ENCODE assay signal across 16 cellular contexts in genomic region chr3:47579875-47580274, GRCh38. TPM values are rescaled to one million over a fixed set of nuclear protein-coding genes. Genes with fewer than 3 reads are reported as not detected.
DNase-seq lines count a peak whose midpoint lies in the region; ATAC-seq, FAIRE-seq and TF ChIP-seq lines count a peak whose summit lies in the region.
"Had no signal": no experiment of that assay in that cellular context is flagged by ENCODE, and none has a peak within 500 bp of the region (broad histone marks: within the 10 kb centered on the region; RNA-seq: fewer than 3 reads in every experiment).

No MANE protein-coding gene starts in this region.

- no peak for TF ChIP-seq CTCF in brain (conservative IDR thresholded peaks at IDR 0.05)
- TF ChIP-seq CTCF in neural crest cell (conservative IDR thresholded peaks at IDR 0.05) = no peak
- no peak for TF ChIP-seq CTCF in GM13977 (IDR thresholded peaks at IDR 0.05; ENCODE audit: extremely low read depth, insufficient read depth, missing control alignments)

- peak overlapping the region; percentile 32 for H3K4me3 Mint-ChIP-seq in activated CD4-positive, alpha-beta memory T cell treated with anti-CD3 and anti-CD28 coated beads, Interleukin-2, amount 10 ng/mL, durations not matched to agents 7 days and 5 days
- no peak overlapping the region for H3K4me3 Mint-ChIP-seq in activated CD4-positive, alpha-beta memory T cell treated with anti-CD3 and anti-CD28 coated beads for 36 hours
- H3K4me3 Mint-ChIP-seq in brain = peak overlapping the region; percentile 46 to 82 (median 71)
- peak overlapping the region; percentile 83 for H3K4me3 Mint-ChIP-seq in neural crest cell

- H3K27me3 Mint-ChIP-seq in activated CD4-positive, alpha-beta memory T cell treated with anti-CD3 and anti-CD28 coated beads, Interleukin-2, amount 10 ng/mL, durations not matched to agents 7 days and 5 days = peaks cover 30% of the 10 kb centered on the region
- peaks cover 17% of the 10 kb centered on the region for H3K27me3 Mint-ChIP-seq in activated CD4-positive, alpha-beta memory T cell treated with anti-CD3 and anti-CD28 coated beads for 36 hours
- peaks cover 3% of the 10 kb centered on the region for H3K27me3 Mint-ChIP-seq in brain
- peaks cover 39% of the 10 kb centered on the region for H3K27me3 Mint-ChIP-seq in neural crest cell (ENCODE audit: low read depth)

- CTCF ChIA-PET in activated CD4-positive, alpha-beta memory T cell treated with anti-CD3 and anti-CD28 coated beads, Interleukin-2, amount 10 ng/mL, durations not matched to agents 7 days and 5 days (lab: Charles Lee) = no interaction called here
- CTCF ChIA-PET in activated CD4-positive, alpha-beta memory T cell treated with anti-CD3 and anti-CD28 coated beads for 36 hours (lab: Charles Lee) = no interaction called here

- peaks cover 2% of the 10 kb centered on the region for H3K4me1 Mint-ChIP-seq in activated CD4-positive, alpha-beta memory T cell treated with anti-CD3 and anti-CD28 coated beads, Interleukin-2, amount 10 ng/mL, durations not matched to agents 7 days and 5 days
- no peaks in the 10 kb centered on the region for H3K4me1 Mint-ChIP-seq in activated CD4-positive, alpha-beta memory T cell treated with anti-CD3 and anti-CD28 coated beads for 36 hours (ENCODE audit: low read depth)
- H3K4me1 Mint-ChIP-seq in brain (peaks cover 31% of the 10 kb centered on the region), neural crest cell (peaks cover 14% of the 10 kb centered on the region)

- DNase-seq in activated CD4-positive, alpha-beta memory T cell treated with anti-CD3 and anti-CD28 coated beads, Interleukin-2, amount 10 ng/mL, durations not matched to agents 7 days and 5 days = no peak
- no peak for DNase-seq in activated CD4-positive, alpha-beta memory T cell treated with anti-CD3 and anti-CD28 coated beads for 36 hours
- DNase-seq in GM12892 (ENCODE audit: insufficient read length) (no peak), neural crest cell (ENCODE audit: low read depth, low spot score) (no peak), GM13977 (ENCODE audit: low spot score) (no peak), 8988T (no peak)
- DNase-seq: DMS153; effector memory CD4-positive, alpha-beta T cell; GM23248; Kasumi-1; left ventricle myocardium inferior; NCI-H1694 treated with DMSO at 0.1 percent for 48 hours; Peyer's patch had no signal

- FAIRE-seq in GM12892 (lab: Jason Lieb, UNC) = peak; percentile 53
- FAIRE-seq: bronchial epithelial cell had no signal

- POLR2A ChIA-PET in activated CD4-positive, alpha-beta memory T cell treated with anti-CD3 and anti-CD28 coated beads, Interleukin-2, amount 10 ng/mL, durations not matched to agents 7 days and 5 days (lab: Charles Lee) = no interaction called here
- POLR2A ChIA-PET in activated CD4-positive, alpha-beta memory T cell treated with anti-CD3 and anti-CD28 coated beads for 36 hours (lab: Charles Lee) = no interaction called here

- H3K36me3 Mint-ChIP-seq in activated CD4-positive, alpha-beta memory T cell treated with anti-CD3 and anti-CD28 coated beads, Interleukin-2, amount 10 ng/mL, durations not matched to agents 7 days and 5 days (ENCODE audit: low read depth) = no peaks in the 10 kb centered on the region
- no peaks in the 10 kb centered on the region for H3K36me3 Mint-ChIP-seq in activated CD4-positive, alpha-beta memory T cell treated with anti-CD3 and anti-CD28 coated beads for 36 hours
- no peaks in the 10 kb centered on the region for H3K36me3 Mint-ChIP-seq in brain
- H3K36me3 Mint-ChIP-seq in neural crest cell (ENCODE audit: low read depth) = peaks cover 26% of the 10 kb centered on the region

- in situ Hi-C loops in GM13977 (cut with MboI; ENCODE audit: low pct_unique_long_range_greater_than_20kb, low sequenced_read_pairs, unreplicated experiment) = no loop called here

- no peak for ATAC-seq in HG03196 (IDR thresholded peaks at IDR 0.05; ENCODE audit: unreplicated experiment)

- no peaks in the 10 kb centered on the region for H3K9me3 Mint-ChIP-seq in activated CD4-positive, alpha-beta memory T cell treated with anti-CD3 and anti-CD28 coated beads, Interleukin-2, amount 10 ng/mL, durations not matched to agents 7 days and 5 days
- H3K9me3 Mint-ChIP-seq in activated CD4-positive, alpha-beta memory T cell treated with anti-CD3 and anti-CD28 coated beads for 36 hours = no peaks in the 10 kb centered on the region
- peaks cover 0 to 3% (median 0%) of the 10 kb centered on the region in 5 experiments for H3K9me3 Mint-ChIP-seq in brain
- no peaks in the 10 kb centered on the region for H3K9me3 Mint-ChIP-seq in neural crest cell

- intact Hi-C loops in activated CD4-positive, alpha-beta memory T cell treated with anti-CD3 and anti-CD28 coated beads for 36 hours (cut with micrococcal nuclease) = no loop called here

- TF ChIP-seq POLR2A in GM12892 (IDR thresholded peaks at IDR 0.05; ENCODE audit: low read depth, low read length) = no peak

- no peak overlapping the region for H3K27ac Mint-ChIP-seq in activated CD4-positive, alpha-beta memory T cell treated with anti-CD3 and anti-CD28 coated beads, Interleukin-2, amount 10 ng/mL, durations not matched to agents 7 days and 5 days
- no peak overlapping the region for H3K27ac Mint-ChIP-seq in activated CD4-positive, alpha-beta memory T cell treated with anti-CD3 and anti-CD28 coated beads for 36 hours
- H3K27ac Mint-ChIP-seq in brain (peak overlapping the region; percentile 5 to 59 (median 40)), neural crest cell (ENCODE audit: unreplicated experiment) (no peak overlapping the region)

RNA-seq across cellular contexts. Expression of gene CSPG5, which starts 1.2 kb away (rescaled TPM):
- total RNA-seq in activated CD4-positive, alpha-beta memory T cell treated with anti-CD3 and anti-CD28 coated beads, Interleukin-2, amount 10 ng/mL, durations not matched to agents 7 days and 5 days = under 1 TPM; 0.30 to 0.40 TPM
- under 1 TPM; 0.29 to 0.41 TPM for total RNA-seq in activated CD4-positive, alpha-beta memory T cell treated with anti-CD3 and anti-CD28 coated beads for 36 hours
- 0.15 TPM for polyA plus RNA-seq in GM12892 (2012; ENCODE audit: missing spikeins)
- 32.3 TPM for polyA plus RNA-seq in brain (ENCODE audit: insufficient read depth, low read depth, low replicate concordance)
- total RNA-seq in neural crest cell = 21.9 and 23.3 TPM in 2 replicates
- polyA plus RNA-seq: GM23248 had no signal

Comparison
In these comparisons a context has a peak if more than half of its experiments do, and no peak if none do; other contexts are left out.
1. H3K27ac Mint-ChIP-seq: peak in brain (5 of 5); none in activated CD4-positive, alpha-beta memory T cell treated with anti-CD3 and anti-CD28 coated beads, Interleukin-2, amount 10 ng/mL, durations not matched to agents 7 days and 5 days (single experiment), activated CD4-positive, alpha-beta memory T cell treated with anti-CD3 and anti-CD28 coated beads for 36 hours (single experiment) and neural crest cell (single experiment).
2. RNA of gene CSPG5, which starts 1.2 kb away (total RNA-seq): 21.9 to 23.3 TPM in neural crest cell; 0.29 to 0.41 TPM in activated CD4-positive, alpha-beta memory T cell treated with anti-CD3 and anti-CD28 coated beads for 36 hours and 0.30 to 0.40 TPM in activated CD4-positive, alpha-beta memory T cell treated with anti-CD3 and anti-CD28 coated beads, Interleukin-2, amount 10 ng/mL, durations not matched to agents 7 days and 5 days; every median in the first group is over 10 times any median in the second.